ENCODE assay signal across 12 cellular contexts in genomic region chr5:136308396-136308795, GRCh38. TPM values are rescaled to one million over a fixed set of nuclear protein-coding genes. Genes with fewer than 3 reads are reported as not detected.
DNase-seq lines count a peak whose midpoint lies in the region; ATAC-seq and TF ChIP-seq lines count a peak whose summit lies in the region.
"Had no signal": no experiment of that assay in that cellular context is flagged by ENCODE, and none has a peak within 500 bp of the region (broad histone marks: within the 10 kb centered on the region; RNA-seq: fewer than 3 reads in every experiment).

No MANE protein-coding gene starts in this region.

- DNase-seq in SIG-M5 treated with dmso at 0.1 percent for 504 hours (lab: John Stamatoyannopoulos, UW; ENCODE audit: unreplicated experiment) (peak; percentile 2), SIG-M5 (lab: John Stamatoyannopoulos, UW) (no peak), Panc1 (ENCODE audit: low read depth, low spot score) (no peak), globus pallidus (ENCODE audit: low spot score) (peak; percentile 13), upper lobe of right lung (no peak), GM03348 (ENCODE audit: low spot score) (no peak)
- no peak for DNase-seq in stimulated activated naive CD4-positive, alpha-beta T cell (lab: John Stamatoyannopoulos, UW)
- DNase-seq: DMS 273 treated with DMSO at 0.1 percent for 48 hours, spleen, tibial artery had no signal

- H3K27ac ChIP-seq in Panc1 (ENCODE audit: low read length) (no peak overlapping the region), upper lobe of right lung (no peak overlapping the region)
- H3K27ac ChIP-seq: spleen, tibial artery had no signal

- ATAC-seq in Panc1 (no peak; the same call in 1 of the 2 replicates), upper lobe of right lung (peak; percentile 38), GM21390 (IDR thresholded peaks at IDR 0.05; ENCODE audit: unreplicated experiment) (no peak)

- CTCF ChIA-PET in Panc1 (lab: Charles Lee): no interaction called here

- TF ChIP-seq CTCF in Panc1 (IDR thresholded peaks at IDR 0.05) (peak; percentile 23; the same call in 1 of the 2 replicates), upper lobe of right lung (IDR thresholded peaks at IDR 0.05) (no peak)

- H3K36me3 ChIP-seq in Panc1 (ENCODE audit: control insufficient read depth, insufficient read depth, low read length) (no peaks in the 10 kb centered on the region), upper lobe of right lung (no peaks in the 10 kb centered on the region)
- H3K36me3 ChIP-seq: spleen, tibial artery had no signal

- POLR2A ChIA-PET in Panc1 (lab: Charles Lee): no interaction called here

- intact Hi-C loops in Panc1 (cut with micrococcal nuclease; ENCODE audit: unreplicated experiment) (no loop called here), upper lobe of right lung (cut with DNase I) (no loop called here)

- H3K9me3 ChIP-seq in Panc1 (ENCODE audit: control insufficient read depth, insufficient read depth, low read depth, low read length) (no peaks in the 10 kb centered on the region), upper lobe of right lung (no peaks in the 10 kb centered on the region)
- H3K9me3 ChIP-seq: spleen, tibial artery had no signal

- no TSS peak for BruUV-seq in Panc1 (replicated peaks; lab: Mats Ljungman, UMichigan)

- in situ Hi-C loops in Panc1 (cut with HindIII; ENCODE audit: low pct_unique_long_range_greater_than_20kb, low sequenced_read_pairs): no loop called here

- H3K4me3 ChIP-seq in Panc1 (ENCODE audit: low read depth in 2 of 2, low read length in 2 of 2) (no peak overlapping the region), upper lobe of right lung (no peak overlapping the region)
- H3K4me3 ChIP-seq: spleen, tibial artery had no signal

- H3K27me3 ChIP-seq in Panc1 (ENCODE audit: control insufficient read depth, insufficient read depth, low read length) (peaks cover 2% of the 10 kb centered on the region; the same call in 1 of the 2 replicates), upper lobe of right lung (no peaks in the 10 kb centered on the region)
- H3K27me3 ChIP-seq: spleen, tibial artery had no signal

- no peaks in the 10 kb centered on the region for H3K4me1 ChIP-seq in Panc1 (ENCODE audit: control insufficient read depth, insufficient read depth, low read length)
- no peaks in the 10 kb centered on the region for H3K4me1 ChIP-seq in upper lobe of right lung
- H3K4me1 ChIP-seq: spleen, tibial artery had no signal

RNA-seq across cellular contexts. Expression of gene TRPC7, which starts 56.9 kb away (rescaled TPM):
- not detected for total RNA-seq in Panc1 (2021; ENCODE audit: unreplicated experiment)
- polyA plus RNA-seq in Panc1 (2012; ENCODE audit: insufficient read length): not detected
- total RNA-seq in upper lobe of right lung: not detected
- total RNA-seq: activated CD8-positive, alpha-beta memory T cell treated with anti-CD3 and anti-CD28 coated beads for 36 hours; spleen had no signal
- polyA plus RNA-seq: spleen had no signal

Comparison
In these comparisons a context has a peak if more than half of its experiments do, and no peak if none do; other contexts are left out.
1. DNase-seq: peak in SIG-M5 treated with dmso at 0.1 percent for 504 hours (single experiment) and globus pallidus (single experiment); none in SIG-M5 (single experiment), Panc1 (single experiment), upper lobe of right lung (single experiment), stimulated activated naive CD4-positive, alpha-beta T cell (0 of 6) and GM03348 (single experiment).